ENCODE assay signal across 9 cellular contexts in genomic region chr17:81222620-81222905, GRCh38. TPM values are rescaled to one million over a fixed set of nuclear protein-coding genes. Genes with fewer than 3 reads are reported as not detected.
DNase-seq lines count a peak whose midpoint lies in the region; ATAC-seq, FAIRE-seq and TF ChIP-seq lines count a peak whose summit lies in the region.
"Had no signal": no experiment of that assay in that cellular context is flagged by ENCODE, and none has a peak within 500 bp of the region (broad histone marks: within the 10 kb centered on the region; RNA-seq: fewer than 3 reads in every experiment).

No MANE protein-coding gene starts in this region.

- no peak for FAIRE-seq in RCC 7860 (lab: Jason Lieb, UNC)
- FAIRE-seq in H54 (lab: Jason Lieb, UNC): no peak

- TF ChIP-seq POLR2A in H54 (IDR thresholded peaks at IDR 0.05; ENCODE audit: low read depth, low read length): no peak

- peak overlapping the region; percentile 78 for H3K27ac ChIP-seq in VCaP
- H3K27ac ChIP-seq in skin epidermis: peak overlapping the region in 19 of 21 experiments; percentile 7 to 86 (median 63)

- H3K4me3 ChIP-seq in skin epidermis: peak overlapping the region; percentile 73 to 87 (median 81)

- no peak for DNase-seq in left ventricle myocardium superior
- DNase-seq in RCC 7860 (ENCODE audit: low spot score): no peak
- DNase-seq in LoVo (ENCODE audit: low spot score): no peak
- no peak for DNase-seq in H54 (ENCODE audit: insufficient read length, low spot score)
- DNase-seq in UCSD-AML1 (lab: John Stamatoyannopoulos, UW; ENCODE audit: unreplicated experiment): no peak

- no peak for TF ChIP-seq CTCF in VCaP (conservative IDR thresholded peaks at IDR 0.05)

- ATAC-seq in GM21825 (IDR thresholded peaks at IDR 0.05; ENCODE audit: unreplicated experiment) (peak; percentile 9), left ventricle myocardium superior (peak; percentile 3)

- intact Hi-C loops in left ventricle myocardium superior (cut with micrococcal nuclease): no loop called here

RNA-seq across cellular contexts. Expression of gene CEP131, which starts 0.2 kb away (rescaled TPM):
- total RNA-seq in left ventricle myocardium superior: 13.6 TPM

RNA-seq across cellular contexts. Expression of gene TEPSIN, which starts 16.3 kb away (rescaled TPM):
- total RNA-seq in left ventricle myocardium superior: 13.8 TPM

RNA-seq across cellular contexts. Expression of gene NDUFAF8, which starts 16.6 kb away (rescaled TPM):
- 53.7 TPM for total RNA-seq in left ventricle myocardium superior

RNA-seq across cellular contexts. Expression of gene AATK, which starts 56.5 kb away (rescaled TPM):
- total RNA-seq in left ventricle myocardium superior: 14.5 TPM

RNA-seq across cellular contexts. Expression of gene PVALEF, which starts 57.3 kb away (rescaled TPM):
- total RNA-seq in left ventricle myocardium superior: 0.20 TPM
- total RNA-seq: LHCN-M2 had no signal
